ENCODE assay signal across 1 cellular context in the genomic region with DNA sequence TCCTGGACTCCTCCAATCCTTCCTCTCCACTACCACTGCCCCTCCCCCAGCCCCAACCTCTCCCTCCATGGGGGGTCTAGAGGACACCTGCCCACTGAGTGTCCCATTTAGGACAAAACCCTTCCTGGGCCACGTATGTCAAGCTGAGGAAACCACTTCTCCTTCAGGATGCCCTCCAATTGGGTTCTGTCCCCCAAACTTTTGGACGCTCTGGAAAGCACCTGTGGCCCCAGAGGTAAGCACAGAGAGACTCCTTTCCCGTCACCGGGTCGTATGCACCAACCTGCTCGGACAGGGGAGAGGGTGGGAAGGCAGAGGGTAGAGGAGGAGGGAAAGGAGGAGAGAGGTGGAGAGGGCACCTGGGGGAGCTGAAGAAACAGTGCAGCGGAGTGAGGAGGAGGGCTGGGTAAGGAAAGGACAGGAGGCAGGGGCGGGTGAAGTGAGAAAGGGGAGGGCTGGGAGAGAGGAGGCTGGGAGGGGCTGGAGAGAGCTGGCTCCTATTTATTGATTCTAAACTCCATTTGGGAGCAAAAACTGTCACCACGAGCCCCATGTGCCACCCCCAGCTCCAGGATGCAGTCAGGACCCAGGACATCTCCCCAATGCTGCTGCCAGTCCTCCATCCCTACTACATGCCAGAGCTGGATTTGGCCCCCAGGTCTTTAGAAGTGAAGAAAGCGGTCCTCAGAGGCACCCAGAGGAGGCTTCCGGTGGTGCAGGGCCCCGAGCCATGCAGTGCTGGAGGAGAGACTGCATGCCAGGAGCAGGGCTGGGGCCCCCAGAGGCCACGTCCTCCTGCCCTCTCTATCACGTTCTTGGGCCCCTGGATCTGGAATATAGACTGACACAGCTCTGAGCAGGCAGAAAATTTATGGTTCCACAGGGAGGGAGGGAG.
TF ChIP-seq lines count a peak whose summit lies in the region.

No MANE protein-coding gene starts in this region.

TF ChIP-seq in SK-N-SH treated with all-trans-retinoic acid at 6 μM for 48 hours, 23 proteins besides CTCF, POLR2A, EP300 and RAD21 (continued from another document):
- TF ChIP-seq POU6F1 (CRISPR knock-in tag; IDR thresholded peaks at IDR 0.05; ENCODE audit: borderline replicate concordance, low read depth): no peak
- TF ChIP-seq RARB (CRISPR knock-in tag; IDR thresholded peaks at IDR 0.05): no peak
- TF ChIP-seq ZNF70 (CRISPR knock-in tag; IDR thresholded peaks at IDR 0.05): no peak
- TF ChIP-seq ISL1 (CRISPR knock-in tag; IDR thresholded peaks at IDR 0.05): no peak
